In the genomic region with DNA sequence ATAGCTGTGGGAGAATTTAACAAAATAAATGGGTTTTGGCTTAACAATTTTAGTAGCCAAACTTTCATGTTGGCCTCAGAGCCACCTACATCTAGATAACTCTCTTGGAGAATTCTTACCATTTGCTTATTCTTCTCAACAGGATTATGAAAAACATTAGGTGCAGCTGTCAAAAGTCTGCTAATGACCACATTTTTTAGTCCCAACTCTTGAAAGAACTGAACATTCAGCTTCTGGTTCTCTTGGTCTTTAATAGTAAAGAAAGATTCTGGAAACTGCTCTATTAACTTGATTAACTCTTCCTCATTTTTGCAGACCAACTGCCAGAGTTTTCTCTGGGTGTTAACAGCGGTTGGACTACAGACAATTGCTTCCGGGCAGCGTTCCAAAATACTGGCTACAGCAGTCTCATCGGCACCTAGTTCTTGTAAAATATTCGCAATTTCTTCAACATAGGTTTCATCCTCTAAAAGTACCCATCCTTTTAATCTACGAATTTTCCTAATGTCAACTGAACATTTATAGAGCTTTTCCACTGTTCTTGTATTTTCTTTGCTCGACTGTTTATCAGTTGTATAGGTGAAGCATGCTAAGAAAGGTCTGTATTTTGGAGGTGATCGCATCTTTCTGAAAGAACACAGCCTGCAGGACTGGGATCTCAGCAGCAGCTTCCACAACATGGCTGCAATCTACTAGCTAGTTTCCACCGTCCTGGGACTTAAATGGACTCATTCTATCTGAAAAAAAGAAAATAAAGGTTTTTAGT, we compare ENCODE assay signal across 9 cellular contexts. TPM values are rescaled to one million over a fixed set of nuclear protein-coding genes. Genes with fewer than 3 reads are reported as not detected.
DNase-seq lines count a peak whose midpoint lies in the region; ATAC-seq and TF ChIP-seq lines count a peak whose summit lies in the region.
"Had no signal": no experiment of that assay in that cellular context is flagged by ENCODE, and none has a peak within 500 bp of the region (broad histone marks: within the 10 kb centered on the region; RNA-seq: fewer than 3 reads in every experiment).

No MANE protein-coding gene starts in this region.

- H3K27me3 Mint-ChIP-seq in T-helper 17 cell, result no peaks in the 10 kb centered on the region

- H3K9me2 ChIP-seq in hepatocyte (replicated peaks; ENCODE audit: insufficient read depth), result no peaks in the 10 kb centered on the region

- no peak overlapping the region for H3K4me2 ChIP-seq in hepatocyte

- H3K27me3 ChIP-seq in hepatocyte, result no peaks in the 10 kb centered on the region

- H2AFZ ChIP-seq in hepatocyte, result no peak overlapping the region

- ATAC-seq in T-helper 17 cell, result no peak
- no peak for ATAC-seq in GM21360 (IDR thresholded peaks at IDR 0.05; ENCODE audit: unreplicated experiment)

- DNase-seq in NCI-H1105 (lab: John Stamatoyannopoulos, UW) (peak; percentile 82), T-helper 17 cell (no peak), hepatocyte (ENCODE audit: low spot score) (no peak), superior temporal gyrus (ENCODE audit: extremely low spot score) (peak; percentile 79), cortex of kidney (lab: John Stamatoyannopoulos, UW) (no peak)
- DNase-seq in stimulated activated CD4-positive, alpha-beta T cell treated with anti-CD3 and anti-CD28 coated beads, Interleukin-2, amount 100 ng/mL, for 48 hours, result no peak
- DNase-seq: activated CD4-positive, alpha-beta T cell treated with anti-CD3 and anti-CD28 coated beads for 48 hours had no signal

- WGBS in hepatocyte (ENCODE audit: low lambda C conversion rate, missing lambda C conversion rate), result 65% methylated on average over 9 of the region's 9 CpGs

- no peak for TF ChIP-seq CTCF in hepatocyte (IDR thresholded peaks at IDR 0.05; ENCODE audit: poor library complexity)

- peaks cover 10% of the 10 kb centered on the region for H4K20me1 ChIP-seq in hepatocyte (ENCODE audit: insufficient read depth, poor library complexity, severe bottlenecking)

- peaks cover 51% of the 10 kb centered on the region for H3K4me1 ChIP-seq in hepatocyte (ENCODE audit: insufficient read depth)

- H3K9me3 ChIP-seq in T-helper 17 cell (ENCODE audit: control insufficient read depth, low read length, poor library complexity, severe bottlenecking) (no peaks in the 10 kb centered on the region), hepatocyte (ENCODE audit: low read depth) (no peaks in the 10 kb centered on the region)

- no peak overlapping the region for H3K4me3 Mint-ChIP-seq in T-helper 17 cell

- H3K4me1 Mint-ChIP-seq in T-helper 17 cell, result peaks cover 8% of the 10 kb centered on the region

- no peak overlapping the region for H3K4me3 ChIP-seq in hepatocyte
- H3K4me3 ChIP-seq: coronary artery had no signal

- no peaks in the 10 kb centered on the region for H3K36me3 Mint-ChIP-seq in T-helper 17 cell (ENCODE audit: low read depth)

- peaks cover 11% of the 10 kb centered on the region for H3K79me2 ChIP-seq in hepatocyte

- no peaks in the 10 kb centered on the region for H3K36me3 ChIP-seq in hepatocyte (replicated peaks; ENCODE audit: insufficient read depth, low read depth)

- peak overlapping the region; percentile 60 for H3K27ac Mint-ChIP-seq in T-helper 17 cell

- H3K27ac ChIP-seq in hepatocyte, result peak overlapping the region; percentile 80
- H3K27ac ChIP-seq: coronary artery had no signal

RNA-seq across cellular contexts. Expression of a gene that starts 8.7 kb away (rescaled TPM):
- 10 to 100 TPM; 12.7 to 13.8 TPM for total RNA-seq in T-helper 17 cell
- total RNA-seq in hepatocyte, result 16.4 and 20.6 TPM in 2 replicates
- 16.7 and 18.6 TPM in 2 replicates for polyA plus RNA-seq in hepatocyte

RNA-seq across cellular contexts. Expression of a gene that starts 22.5 kb away (rescaled TPM):
- total RNA-seq in T-helper 17 cell (10 to 100 TPM; 34.4 to 35.1 TPM), hepatocyte (128 and 132 TPM in 2 replicates)
- polyA plus RNA-seq in hepatocyte, result 70.0 and 73.1 TPM in 2 replicates

Comparison
In these comparisons a context has a peak if more than half of its experiments do, and no peak if none do; other contexts are left out.
1. DNase-seq: peak in NCI-H1105 (single experiment) and superior temporal gyrus (single experiment); none in T-helper 17 cell (0 of 3), hepatocyte (single experiment), cortex of kidney (single experiment) and stimulated activated CD4-positive, alpha-beta T cell treated with anti-CD3 and anti-CD28 coated beads, Interleukin-2, amount 100 ng/mL, for 48 hours (0 of 2).